In genomic region chr7:128005759-128006159, GRCh38 we compare ENCODE assay signal across 21 cellular contexts. TPM values are rescaled to one million over a fixed set of nuclear protein-coding genes. Genes with fewer than 3 reads are reported as not detected.
A peak's percentile ranks its signal among the peaks of the same experiment; 100 is the strongest.
DNase-seq lines count a peak whose midpoint lies in the region; ATAC-seq, FAIRE-seq and TF ChIP-seq lines count a peak whose summit lies in the region.
"Had no signal": no experiment of that assay in that cellular context is flagged by ENCODE, and none has a peak within 500 bp of the region (broad histone marks: within the 10 kb centered on the region; RNA-seq: fewer than 3 reads in every experiment).

No MANE protein-coding gene starts in this region.

- WGBS in endodermal cell (ENCODE audit: insufficient coverage in 1 of 2, insufficient read length in 1 of 2), 2 experiments, result 91% methylated on average over 3 of the region's 3 CpGs; no CpG with 5 or more reads in 1 of the 2 experiments

- peak; percentile 27 for DNase-seq in SK-MEL-5 (ENCODE audit: low read depth, low spot score)
- DNase-seq in endodermal cell, result no peak
- DNase-seq in T-cell, result no peak
- DNase-seq in PC-9, result no peak
- no peak for DNase-seq in RCC 7860 (ENCODE audit: low spot score)
- DNase-seq: CD4-positive, alpha-beta T cell; GDM1; KG1; NCI-H146; NCI-H2081; NCI-H774; PC-3 had no signal

- no peak for ATAC-seq in T-cell (replicated peaks in 1 of 4)
- no peak for ATAC-seq in HG02571 (IDR thresholded peaks at IDR 0.05; ENCODE audit: unreplicated experiment)
- ATAC-seq: GM23338, HCT116, PC-3, Right ventricle myocardium inferior had no signal

- H3K27me3 ChIP-seq in endodermal cell (ENCODE audit: control insufficient read depth, insufficient read depth, low read length, poor library complexity, severe bottlenecking), result no peaks in the 10 kb centered on the region
- no peaks in the 10 kb centered on the region for H3K27me3 ChIP-seq in PC-9 (ENCODE audit: insufficient read depth, low read depth)

- H3K9me2 ChIP-seq in PC-9 (ENCODE audit: insufficient read depth), result no peaks in the 10 kb centered on the region

- H3K36me3 Mint-ChIP-seq in endodermal cell (ENCODE audit: low read depth) (peaks cover 10% of the 10 kb centered on the region), nephron (ENCODE audit: low read depth) (no peaks in the 10 kb centered on the region), T-cell (peaks cover 29% of the 10 kb centered on the region)

- H2AFZ ChIP-seq in PC-9, result no peak overlapping the region
- H2AFZ ChIP-seq: GM23338 had no signal

- H3K4me2 ChIP-seq in PC-9, result no peak overlapping the region
- H3K4me2 ChIP-seq: GM23338 had no signal

- no TSS peak for BruUV-seq in PC-9 (replicated peaks; lab: Mats Ljungman, UMichigan)

- no peak for TF ChIP-seq CTCF in endodermal cell (conservative IDR thresholded peaks at IDR 0.05)
- no peak for TF ChIP-seq CTCF in nephron (IDR thresholded peaks at IDR 0.05; ENCODE audit: unreplicated experiment in 3 of 3)
- no peak for TF ChIP-seq CTCF in PC-9 (conservative IDR thresholded peaks at IDR 0.05)

- no peaks in the 10 kb centered on the region for H3K9me3 ChIP-seq in endodermal cell (ENCODE audit: control insufficient read depth, low read length)
- no peaks in the 10 kb centered on the region for H3K9me3 ChIP-seq in PC-9 (ENCODE audit: insufficient read depth, low read depth)

- H3K4me3 Mint-ChIP-seq in endodermal cell (no peak overlapping the region), nephron (no peak overlapping the region), T-cell (no peak overlapping the region)
- H3K4me3 Mint-ChIP-seq: CD4-positive, alpha-beta T cell; GM23338 had no signal

- H3K27ac ChIP-seq in endodermal cell (ENCODE audit: low read depth, low read length) (no peak overlapping the region), PC-9 (no peak overlapping the region)
- H3K27ac ChIP-seq: SK-N-MC had no signal

- H3K27me3 Mint-ChIP-seq in endodermal cell (ENCODE audit: insufficient read depth), result no peaks in the 10 kb centered on the region
- no peaks in the 10 kb centered on the region for H3K27me3 Mint-ChIP-seq in nephron (ENCODE audit: low read depth)
- no peaks in the 10 kb centered on the region for H3K27me3 Mint-ChIP-seq in T-cell
- H3K27me3 Mint-ChIP-seq: CD4-positive, alpha-beta T cell had no signal

- no peaks in the 10 kb centered on the region for H3K9me3 Mint-ChIP-seq in endodermal cell
- H3K9me3 Mint-ChIP-seq in nephron, result no peaks in the 10 kb centered on the region
- H3K9me3 Mint-ChIP-seq in T-cell, result no peaks in the 10 kb centered on the region
- H3K9me3 Mint-ChIP-seq: CD4-positive, alpha-beta T cell; GM23338 had no signal

- no peaks in the 10 kb centered on the region for H3K4me1 ChIP-seq in endodermal cell (ENCODE audit: control insufficient read depth, insufficient read depth, low read length)
- H3K4me1 ChIP-seq in PC-9 (replicated peaks; ENCODE audit: insufficient read depth), result no peaks in the 10 kb centered on the region

- no peak overlapping the region for H3K9ac ChIP-seq in endodermal cell (ENCODE audit: extremely low read depth, low read length, poor library complexity, severe bottlenecking)

- intact Hi-C loops in PC-9 (cut with micrococcal nuclease; ENCODE audit: unreplicated experiment), result no loop called here

- H3K27ac Mint-ChIP-seq in endodermal cell (peak overlapping the region; percentile 36), nephron (peak overlapping the region in 2 of 3 experiments; percentile 7 to 82), T-cell (no peak overlapping the region)
- H3K27ac Mint-ChIP-seq: CD4-positive, alpha-beta T cell; GM23338 had no signal

- in situ Hi-C loops in SK-MEL-5 (cut with HindIII; ENCODE audit: low pct_unique_long_range_greater_than_20kb, low sequenced_read_pairs), result no loop called here

- H4K20me1 ChIP-seq in PC-9 (ENCODE audit: insufficient read depth), result no peaks in the 10 kb centered on the region

- POLR2A ChIA-PET in T-cell (lab: Charles Lee), result no interaction called here
- POLR2A ChIA-PET in PC-9 (lab: Charles Lee; ENCODE audit: unreplicated experiment), result no interaction called here

- H3K79me2 ChIP-seq in PC-9 (ENCODE audit: low read depth), result no peaks in the 10 kb centered on the region

- no peaks in the 10 kb centered on the region for H3F3A ChIP-seq in PC-9 (ENCODE audit: insufficient read depth, low read depth)

- CTCF ChIA-PET in T-cell (lab: Charles Lee) (interaction anchor here in 1 of 2 donors (1.0 kb wide), 1 partner anchor 13 kb away, joined by 3 read pairs; no protein-coding TSS in a partner anchor), PC-9 (lab: Charles Lee) (no interaction called here)

- H3K4me3 ChIP-seq in endodermal cell (ENCODE audit: low read length) (no peak overlapping the region), PC-9 (no peak overlapping the region)
- H3K4me3 ChIP-seq: GM23338, SK-N-MC had no signal

- no peak for FAIRE-seq in RCC 7860 (lab: Jason Lieb, UNC)
- FAIRE-seq: GM12891, GM18507 had no signal

- H3K36me3 ChIP-seq in endodermal cell (ENCODE audit: control insufficient read depth, insufficient read depth, low read length) (peaks cover 40% of the 10 kb centered on the region), PC-9 (ENCODE audit: low read depth) (no peaks in the 10 kb centered on the region)

- peaks cover 1% of the 10 kb centered on the region for H3K4me1 Mint-ChIP-seq in endodermal cell
- H3K4me1 Mint-ChIP-seq in nephron, result peaks cover 21% of the 10 kb centered on the region
- peaks cover 24 to 29% (median 28%) of the 10 kb centered on the region in 3 donors for H3K4me1 Mint-ChIP-seq in T-cell

RNA-seq across cellular contexts. Expression of gene LRRC4, which starts 25.5 kb away (rescaled TPM):
- total RNA-seq in SK-MEL-5 (2014; rRNA removed; shearing (Covaris generic)), result not detected in 2 replicates
- polyA plus RNA-seq in SK-MEL-5 (2015; cell fraction: cytosol; rRNA removed), result not detected in 2 replicates
- not detected in 2 replicates for polyA plus RNA-seq in SK-MEL-5 (2015; cell fraction: nucleus; rRNA removed)
- total RNA-seq in endodermal cell (1 to 10 TPM; 1.5 TPM), T-cell (under 1 TPM in 3 of 5 donors, not detected in 2; 0.07 to 0.77 (median 0.18) TPM), PC-9 (2021) (0.10 and 0.39 TPM in 2 replicates)
- 18.8 TPM for polyA plus RNA-seq in endodermal cell (2013, experiment 1 of 2)
- polyA plus RNA-seq in endodermal cell (2013, experiment 2 of 2), result 16.4 TPM
- total RNA-seq: NCI-H460 had no signal

Comparison
In these comparisons a context has a peak if more than half of its experiments do, and no peak if none do; other contexts are left out.
1. H3K27ac Mint-ChIP-seq: peak in endodermal cell (single experiment) and nephron (2 of 3); none in T-cell (0 of 2).